In genomic region chr1:107748529-107748928, GRCh38 we compare ENCODE assay signal across 9 cellular contexts.
A peak's percentile ranks its signal among the peaks of the same experiment; 100 is the strongest.
DNase-seq lines count a peak whose midpoint lies in the region; ATAC-seq, FAIRE-seq and TF ChIP-seq lines count a peak whose summit lies in the region.
"Had no signal": no experiment of that assay in that cellular context is flagged by ENCODE, and none has a peak within 500 bp of the region (broad histone marks: within the 10 kb centered on the region; RNA-seq: fewer than 3 reads in every experiment).

No MANE protein-coding gene starts in this region.

- in situ Hi-C loops in SK-MEL-5 (cut with HindIII; ENCODE audit: low pct_unique_long_range_greater_than_20kb, low sequenced_read_pairs): no loop called here

- FAIRE-seq in frontal cortex (lab: Jason Lieb, UNC): peak; percentile 31

- no peak overlapping the region for H3K4me3 Mint-ChIP-seq in HFFc6

- no peaks in the 10 kb centered on the region for H3K9me3 Mint-ChIP-seq in HFFc6

- DNase-seq in AG04449 (ENCODE audit: low read depth, low spot score) (peak; percentile 5), HFFc6 (peak; percentile 4), SK-MEL-5 (ENCODE audit: low read depth, low spot score) (peak; percentile 73), frontal cortex (ENCODE audit: low spot score in 2 of 2) (peak in 1 of 2 donors; percentile 10), activated gamma-delta T cell treated with Interleukin-2 at 50 U/mL for 16 hours (no peak), T1000 (lab: John Stamatoyannopoulos, UW) (no peak), NCI-H526 treated with DMSO at 0.1 percent for 48 hours (lab: John Stamatoyannopoulos, UW) (no peak)
- DNase-seq: stimulated activated CD4-positive, alpha-beta T cell treated with anti-CD3 and anti-CD28 coated beads, Interleukin-12 subunit alpha, Interleukin-12 subunit beta, amount 100 ng/mL, for 4 hours had no signal

- TF ChIP-seq CTCF in AG04449 (IDR thresholded peaks at IDR 0.05; ENCODE audit: insufficient read depth, low read length, missing control alignments): peak; percentile 23
- peak; percentile 47; the same call in 1 of the 2 replicates for TF ChIP-seq CTCF in HFFc6 (IDR thresholded peaks at IDR 0.05)

- H3K27me3 Mint-ChIP-seq in HFFc6 (ENCODE audit: insufficient read depth): no peaks in the 10 kb centered on the region

- H3K4me3 ChIP-seq in AG04449 (ENCODE audit: low read depth, low read length): no peak overlapping the region

- POLR2A ChIA-PET in AG04449 (lab: Yijun Ruan, JAX): interaction anchor here (0.6 kb wide), 1 partner anchor 647 kb away, joined by 3 read pairs; no protein-coding TSS in a partner anchor

- ATAC-seq in GM18873 (IDR thresholded peaks at IDR 0.05; ENCODE audit: low FRiP score, unreplicated experiment): no peak

- H3K27ac Mint-ChIP-seq in HFFc6: no peak overlapping the region

- H3K4me1 Mint-ChIP-seq in HFFc6 (ENCODE audit: low read depth): no peaks in the 10 kb centered on the region

- CTCF ChIA-PET in AG04449 (lab: Yijun Ruan, JAX): interaction anchor here (0.6 to 8.6 kb wide), 32 partner anchors 10 to 606 kb away, joined by 3 to 131 read pairs (median 4); no protein-coding TSS in a partner anchor

- H3K36me3 Mint-ChIP-seq in HFFc6 (ENCODE audit: low read depth): no peaks in the 10 kb centered on the region

Comparison
In these comparisons a context has a peak if more than half of its experiments do, and no peak if none do; other contexts are left out.
1. DNase-seq: peak in AG04449 (single experiment), HFFc6 (single experiment) and SK-MEL-5 (single experiment); none in activated gamma-delta T cell treated with Interleukin-2 at 50 U/mL for 16 hours (single experiment), T1000 (single experiment) and NCI-H526 treated with DMSO at 0.1 percent for 48 hours (single experiment).